Comparison of ENCODE assay signal across 8 cellular contexts in genomic region chr15:63402498-63403253, GRCh38. TPM values are rescaled to one million over a fixed set of nuclear protein-coding genes. Genes with fewer than 3 reads are reported as not detected.
DNase-seq lines count a peak whose midpoint lies in the region; ATAC-seq, FAIRE-seq and TF ChIP-seq lines count a peak whose summit lies in the region.

No MANE protein-coding gene starts in this region.

- no peaks in the 10 kb centered on the region for H4K20me1 ChIP-seq in PC-9 (ENCODE audit: insufficient read depth)

- no peaks in the 10 kb centered on the region for H3K27me3 ChIP-seq in BJ (ENCODE audit: control insufficient read depth, insufficient read depth, low read length)
- peaks cover 5% of the 10 kb centered on the region; the same call in 1 of the 2 replicates for H3K27me3 ChIP-seq in H7 (ENCODE audit: control insufficient read depth, insufficient read depth, low read length)
- no peaks in the 10 kb centered on the region for H3K27me3 ChIP-seq in PC-9 (ENCODE audit: insufficient read depth, low read depth)

- H3K4me3 ChIP-seq in BJ (ENCODE audit: low read depth, low read length) (no peak overlapping the region), H7 (ENCODE audit: insufficient read depth, low read depth, low read length) (no peak overlapping the region), PC-9 (no peak overlapping the region), mucosa of descending colon (no peak overlapping the region)

- H3K4me2 ChIP-seq in PC-9: no peak overlapping the region

- peak; percentile 48 for FAIRE-seq in endometrium (lab: Jason Lieb, UNC)

- intact Hi-C loops in PC-9 (cut with micrococcal nuclease; ENCODE audit: unreplicated experiment) (loop anchor here (1.0 to 10.0 kb wide), 3 partner anchors 114 to 620 kb away; partner anchors contain the start of gene RPS27L), mucosa of descending colon (cut with DNase I, micrococcal nuclease) (loop anchor here in 1 of 2 donors (5.0 kb wide), 1 partner anchor 115 kb away; no protein-coding TSS in a partner anchor)

- H3K9me3 ChIP-seq in PC-9 (ENCODE audit: insufficient read depth, low read depth) (no peaks in the 10 kb centered on the region), mucosa of descending colon (no peaks in the 10 kb centered on the region)

- TF ChIP-seq CTCF in BJ (IDR thresholded peaks at IDR 0.05; ENCODE audit: insufficient read depth, low read depth, low read length): peak; percentile 53
- TF ChIP-seq CTCF in PC-9 (conservative IDR thresholded peaks at IDR 0.05): peak; percentile 70
- TF ChIP-seq CTCF in mucosa of descending colon (IDR thresholded peaks at IDR 0.05): peak; percentile 31

- no TSS peak for BruUV-seq in PC-9 (replicated peaks; lab: Mats Ljungman, UMichigan)

- no peaks in the 10 kb centered on the region; the same call in 1 of the 2 replicates for H3K9me2 ChIP-seq in PC-9 (ENCODE audit: insufficient read depth)

- peak; percentile 69 for ATAC-seq in mucosa of descending colon
- ATAC-seq in HG02885 (IDR thresholded peaks at IDR 0.05; ENCODE audit: poor library complexity, unreplicated experiment): no peak
- ATAC-seq in HG03457 (IDR thresholded peaks at IDR 0.05; ENCODE audit: unreplicated experiment): no peak

- no peak overlapping the region for H3K27ac ChIP-seq in PC-9

- DNase-seq in BJ (ENCODE audit: low read depth) (no peak), H7 (peak; percentile 56), PC-9 (no peak), mucosa of descending colon (peak in 1 of 3 donors; percentile 34)
- no peak for DNase-seq in stimulated activated CD4-positive, alpha-beta T cell treated with anti-CD3 and anti-CD28 coated beads, Interleukin-4, amount 100 ng/mL, for 24 hours

- H3K79me2 ChIP-seq in PC-9 (ENCODE audit: low read depth): no peaks in the 10 kb centered on the region

- CTCF ChIA-PET in BJ (lab: Yijun Ruan, JAX): interaction anchor here (0.6 to 2.9 kb wide), 17 partner anchors 9 to 222 kb away, joined by 3 to 69 read pairs (median 3); no protein-coding TSS in a partner anchor
- CTCF ChIA-PET in PC-9 (lab: Charles Lee): interaction anchor here (0.5 to 1.0 kb wide), 5 partner anchors 28 to 273 kb away, joined by 3 to 8 read pairs (median 3); no protein-coding TSS in a partner anchor

- no peaks in the 10 kb centered on the region for H3F3A ChIP-seq in PC-9 (ENCODE audit: insufficient read depth, low read depth)

- no peaks in the 10 kb centered on the region for H3K4me1 ChIP-seq in PC-9 (replicated peaks; ENCODE audit: insufficient read depth)
- peaks cover 1% of the 10 kb centered on the region for H3K4me1 ChIP-seq in mucosa of descending colon (ENCODE audit: low read depth)

- H3K36me3 ChIP-seq in BJ (ENCODE audit: control insufficient read depth, insufficient read depth, low read length) (no peaks in the 10 kb centered on the region), H7 (replicated peaks; ENCODE audit: control insufficient read depth, insufficient read depth, low read length) (no peaks in the 10 kb centered on the region), PC-9 (ENCODE audit: low read depth) (no peaks in the 10 kb centered on the region), mucosa of descending colon (ENCODE audit: low read depth) (no peaks in the 10 kb centered on the region)

- H2AFZ ChIP-seq in PC-9: no peak overlapping the region

- POLR2A ChIA-PET in BJ (lab: Charles Lee) (interaction anchor here (0.6 kb wide), 1 partner anchor 265 kb away, joined by 3 read pairs; no protein-coding TSS in a partner anchor), PC-9 (lab: Charles Lee; ENCODE audit: unreplicated experiment) (no interaction called here)

RNA-seq across cellular contexts. Expression of gene CA12, which starts 21.0 kb away (rescaled TPM):
- polyA plus RNA-seq in BJ (2011; rRNA removed): 13.1 and 16.9 TPM in 2 replicates
- polyA minus RNA-seq in BJ (2011; rRNA and poly(A)+ RNA removed): 4.7 and 5.8 TPM in 2 replicates
- total RNA-seq in H7 (2014; rRNA removed; shearing (Covaris generic)): 0.70 and 1.9 TPM in 2 replicates
- total RNA-seq in PC-9 (2021) (3.8 and 4.6 TPM in 2 replicates), mucosa of descending colon (100 to 1,000 TPM; 141 to 645 (median 213) TPM)

Comparison
In these comparisons a context has a peak if more than half of its experiments do, and no peak if none do; other contexts are left out.
1. RNA of gene CA12, which starts 21.0 kb away (total RNA-seq): 141 to 645 TPM in mucosa of descending colon; 3.8 to 4.6 TPM in PC-9 and 0.70 to 1.9 TPM in H7; every median in the first group is over 10 times any median in the second.
2. Peak in every context shown above with its lines, with median percentiles within 50 percentile points of each other: CTCF ChIP-seq.